ENCODE assay signal across 22 cellular contexts in genomic region chr14:85438001-85438400, GRCh38.
"Had no signal": no experiment of that assay in that cellular context is flagged by ENCODE, and none has a peak within 500 bp of the region (broad histone marks: within the 10 kb centered on the region; RNA-seq: fewer than 3 reads in every experiment).

No MANE protein-coding gene starts in this region.

- H3K9me3 ChIP-seq: lower lobe of right lung, ovary had no signal

- H3K27ac ChIP-seq: brain microvascular endothelial cell, lower lobe of right lung, ovary had no signal

- H3K27me3 ChIP-seq: brain microvascular endothelial cell, heart right ventricle, ovary had no signal

- ATAC-seq: activated naive CD4-positive, alpha-beta T cell treated with anti-CD3 and anti-CD28 coated beads, Interleukin-2, amount 50 U/mL, for 72 hours; activated T-helper 17 cell treated with anti-CD3 and anti-CD28 coated beads, Interleukin-2, amount 50 U/mL, for 72 hours; effector memory CD8-positive, alpha-beta T cell; left lobe of liver; lower lobe of right lung; naive thymus-derived CD8-positive, alpha-beta T cell; right cardiac atrium had no signal

- H3K4me3 ChIP-seq: heart right ventricle, lower lobe of right lung, ovary had no signal

- H3K36me3 ChIP-seq: brain microvascular endothelial cell, heart right ventricle, lower lobe of right lung, ovary had no signal

- FAIRE-seq: colon, small intestine, TTC549 had no signal

- DNase-seq: activated CD4-positive, alpha-beta T cell treated with anti-CD3 and anti-CD28 coated beads, Interleukin-2, amount 50 U/mL, for 4 hours; activated CD8-positive, alpha-beta memory T cell treated with anti-CD3 and anti-CD28 coated beads for 24 hours; activated CD8-positive, alpha-beta memory T cell treated with anti-CD3 and anti-CD28 coated beads, Interleukin-2, amount 50 U/mL, for 4 hours; activated T-cell treated with anti-CD3 and anti-CD28 coated beads, Interleukin-2, amount 50 U/mL, for 24 hours; aorta; brain microvascular endothelial cell; central memory CD4-positive, alpha-beta T cell; effector memory CD8-positive, alpha-beta T cell; heart right ventricle; lower lobe of right lung; naive thymus-derived CD8-positive, alpha-beta T cell; ovary; small intestine; stimulated activated CD4-positive, alpha-beta T cell treated with anti-CD3 and anti-CD28 coated beads, Interleukin-15, amount 100 ng/mL, for 24 hours; stimulated activated naive CD4-positive, alpha-beta T cell; T-helper 1 cell had no signal
